Comparison of ENCODE assay signal across 1 cellular context in genomic region chr17:74923538-74924249, GRCh38.
A peak's percentile ranks its signal among the peaks of the same experiment; 100 is the strongest.
TF ChIP-seq lines count a peak whose summit lies in the region.

No MANE protein-coding gene starts in this region.

TF ChIP-seq in WTC11, 78 proteins besides CTCF, POLR2A, EP300 and RAD21 (continued from another document):
- TF ChIP-seq ZNF281 (CRISPR knock-in tag; IDR thresholded peaks at IDR 0.05) (0 out of 2 replicates have a peak, but pooled peaks have one; percentile 36), AR (CRISPR knock-in tag; IDR thresholded peaks at IDR 0.05) (no peak)
TF ChIP-seq in WTC11: peak in this region for 7.
